ENCODE assay signal across 8 cellular contexts in genomic region chr19:39125554-39126311, GRCh38. TPM values are rescaled to one million over a fixed set of nuclear protein-coding genes. Genes with fewer than 3 reads are reported as not detected.
A peak's percentile ranks its signal among the peaks of the same experiment; 100 is the strongest.
DNase-seq lines count a peak whose midpoint lies in the region; ATAC-seq and TF ChIP-seq lines count a peak whose summit lies in the region.

Gene PAK4 (plus strand): TSS chr19:39125786. CDS start chr19:39169554, 43,768 bp downstream.

- ATAC-seq in GM21515 (IDR thresholded peaks at IDR 0.05; ENCODE audit: unreplicated experiment): peak; percentile 81

- H3K27ac Mint-ChIP-seq in endothelial cell (ENCODE audit: unreplicated experiment): peak within 1 kb of the TSS; percentile 98

- peaks cover 8% of the 10 kb centered on the region for H3K27me3 Mint-ChIP-seq in endothelial cell (ENCODE audit: unreplicated experiment)

- peak; percentile 99 for DNase-seq in D341Med (ENCODE audit: low spot score)
- peak; percentile 98 for DNase-seq in HuH-7.5 (ENCODE audit: low spot score)
- peak; percentile 98 for DNase-seq in OCI-LY7 (ENCODE audit: low spot score)
- DNase-seq in activated T-cell treated with anti-CD3 and anti-CD28 coated beads for 1 hour (ENCODE audit: low read depth): peak; percentile 93
- DNase-seq in endothelial cell (ENCODE audit: low spot score): peak; percentile 97
- DNase-seq in midbrain (lab: John Stamatoyannopoulos, UW): peak; percentile 98
- DNase-seq in stimulated activated CD8-positive, alpha-beta memory T cell treated with anti-CD3 and anti-CD28 coated beads, Interleukin-2, amount 100 ng/mL, for 1 hour (ENCODE audit: low read depth in 2 of 2): peak; percentile 93 to 94

- H3K36me3 ChIP-seq in OCI-LY7 (ENCODE audit: insufficient read depth, low read length): no peaks in the 10 kb centered on the region

- H3K4me1 ChIP-seq in OCI-LY7 (ENCODE audit: insufficient read depth, low read length, poor library complexity, severe bottlenecking): peaks cover 20% of the 10 kb centered on the region

- POLR2A ChIA-PET in OCI-LY7 (lab: Charles Lee): interaction anchor here (1.5 kb wide), 1 partner anchor 211 kb away, joined by 5 read pairs; the partner anchor contains the start of gene GMFG

- H3K4me1 Mint-ChIP-seq in endothelial cell (ENCODE audit: unreplicated experiment): peaks cover 19% of the 10 kb centered on the region

- H3K4me3 Mint-ChIP-seq in endothelial cell (ENCODE audit: unreplicated experiment): peak within 1 kb of the TSS; percentile 99

- peak within 1 kb of the TSS; percentile 55 for H3K27ac ChIP-seq in OCI-LY7 (ENCODE audit: low read depth, low read length, poor library complexity, severe bottlenecking)

- H3K9me2 ChIP-seq in OCI-LY7 (ENCODE audit: insufficient read depth, low read length): no peaks in the 10 kb centered on the region

- peak within 1 kb of the TSS; percentile 77 for H3K4me3 ChIP-seq in OCI-LY7 (ENCODE audit: low read depth, low read length, poor library complexity, severe bottlenecking)

- BruUV-seq in OCI-LY7 (replicated peaks; lab: Mats Ljungman, UMichigan): no TSS peak

- TF ChIP-seq CTCF in OCI-LY7 (conservative IDR thresholded peaks at IDR 0.05; ENCODE audit: low read length) (no peak), endothelial cell (IDR thresholded peaks at IDR 0.05; ENCODE audit: unreplicated experiment) (no peak)

- H2AFZ ChIP-seq in OCI-LY7 (ENCODE audit: low read length): peak within 1 kb of the TSS; percentile 83

- H3K9me3 Mint-ChIP-seq in endothelial cell (ENCODE audit: unreplicated experiment): no peaks in the 10 kb centered on the region

- no peaks in the 10 kb centered on the region; the same call in 1 of the 2 replicates for H4K20me1 ChIP-seq in OCI-LY7 (ENCODE audit: insufficient read depth, low read length)

- intact Hi-C loops in OCI-LY7 (cut with micrococcal nuclease; ENCODE audit: unreplicated experiment): loop anchor here (1.0 to 10.0 kb wide), 2 partner anchors 287 to 409 kb away; partner anchors contain the start of genes EID2B and PLEKHG2

- peaks cover 25% of the 10 kb centered on the region for H3K79me2 ChIP-seq in OCI-LY7 (ENCODE audit: insufficient read depth, low read depth, low read length)

- H3K4me2 ChIP-seq in OCI-LY7 (ENCODE audit: low read length): peak within 1 kb of the TSS; percentile 80

- CTCF ChIA-PET in OCI-LY7 (lab: Charles Lee; ENCODE audit: unreplicated experiment): no interaction called here

- peaks cover 6% of the 10 kb centered on the region for H3K36me3 Mint-ChIP-seq in endothelial cell (ENCODE audit: low read depth, unreplicated experiment)

- H3K9me3 ChIP-seq in OCI-LY7 (ENCODE audit: low read length): no peaks in the 10 kb centered on the region

RNA-seq across cellular contexts. Expression of gene PAK4, which starts in this region (rescaled TPM):
- 7.8 and 8.1 TPM in 2 replicates for total RNA-seq in OCI-LY7 (2014; rRNA removed; shearing (Covaris generic))
- total RNA-seq in OCI-LY7 (2022) (26.7 and 34.8 TPM in 2 replicates), endothelial cell (ENCODE audit: unreplicated experiment) (48.8 TPM)

Comparison
In these comparisons a context has a peak if more than half of its experiments do, and no peak if none do; other contexts are left out.
1. Peak in every context shown above with its lines: DNase-seq, ATAC-seq, H3K4me3 ChIP-seq and H3K27ac ChIP-seq.